In genomic region chr4:152663203-152664066, GRCh38 we compare ENCODE assay signal across 8 cellular contexts. TPM values are rescaled to one million over a fixed set of nuclear protein-coding genes. Genes with fewer than 3 reads are reported as not detected.
DNase-seq lines count a peak whose midpoint lies in the region; ATAC-seq and TF ChIP-seq lines count a peak whose summit lies in the region.

No MANE protein-coding gene starts in this region.

- CTCF ChIA-PET in activated B cell treated with CpG ODN at 0.5 μM for 24 hours (lab: Charles Lee), result interaction anchor here (1.1 to 3.1 kb wide), 5 partner anchors 13 to 72 kb away, joined by 3 to 19 read pairs (median 4); no protein-coding TSS in a partner anchor
- CTCF ChIA-PET in activated CD4-positive, alpha-beta T cell treated with anti-CD3 and anti-CD28 coated beads, Interleukin-2, amount 10 ng/mL, durations not matched to agents 7 days and 5 days (lab: Charles Lee), result no interaction called here

- peaks cover 22% of the 10 kb centered on the region for H3K36me3 Mint-ChIP-seq in activated B cell treated with CpG ODN at 0.5 μM for 24 hours (ENCODE audit: low read depth)
- peaks cover 39% of the 10 kb centered on the region for H3K36me3 Mint-ChIP-seq in activated CD4-positive, alpha-beta T cell treated with anti-CD3 and anti-CD28 coated beads, Interleukin-2, amount 10 ng/mL, durations not matched to agents 7 days and 5 days (ENCODE audit: low read depth)

- peak overlapping the region; percentile 93 for H3K27ac Mint-ChIP-seq in activated B cell treated with CpG ODN at 0.5 μM for 24 hours
- no peak overlapping the region for H3K27ac Mint-ChIP-seq in activated CD4-positive, alpha-beta T cell treated with anti-CD3 and anti-CD28 coated beads, Interleukin-2, amount 10 ng/mL, durations not matched to agents 7 days and 5 days

- intact Hi-C loops in activated B cell treated with CpG ODN at 0.5 μM for 24 hours (cut with micrococcal nuclease), result loop anchor here (1.0 kb wide), 4 partner anchors 13 to 116 kb away; partner anchors contain the start of genes ARFIP1 and TIGD4
- intact Hi-C loops in Right ventricle myocardium inferior (cut with DNase I), result no loop called here

- H3K27me3 Mint-ChIP-seq in activated B cell treated with CpG ODN at 0.5 μM for 24 hours, result no peaks in the 10 kb centered on the region
- no peaks in the 10 kb centered on the region for H3K27me3 Mint-ChIP-seq in activated CD4-positive, alpha-beta T cell treated with anti-CD3 and anti-CD28 coated beads, Interleukin-2, amount 10 ng/mL, durations not matched to agents 7 days and 5 days

- ATAC-seq in GM19324 (IDR thresholded peaks at IDR 0.05; ENCODE audit: low FRiP score, unreplicated experiment), result peak; percentile 56
- ATAC-seq in HG03175 (IDR thresholded peaks at IDR 0.05; ENCODE audit: unreplicated experiment), result peak; percentile 68
- ATAC-seq in activated B cell treated with CpG ODN at 0.5 μM for 24 hours (ENCODE audit: low read depth), result peak; percentile 73
- ATAC-seq in Right ventricle myocardium inferior, result no peak

- DNase-seq in AG09309 (ENCODE audit: low read depth), result peak; percentile 14
- DNase-seq in activated B cell treated with CpG ODN at 0.5 μM for 24 hours, result no peak
- DNase-seq in DMS79 (lab: John Stamatoyannopoulos, UW), result no peak
- DNase-seq in Right ventricle myocardium inferior (ENCODE audit: missing footprints), result no peak
- no peak for DNase-seq in activated CD4-positive, alpha-beta T cell treated with anti-CD3 and anti-CD28 coated beads, Interleukin-2, amount 10 ng/mL, durations not matched to agents 7 days and 5 days
- no peak for DNase-seq in HCEC 1CT

- peaks cover 7% of the 10 kb centered on the region for H3K9me3 Mint-ChIP-seq in activated B cell treated with CpG ODN at 0.5 μM for 24 hours
- peaks cover 23% of the 10 kb centered on the region for H3K9me3 Mint-ChIP-seq in activated CD4-positive, alpha-beta T cell treated with anti-CD3 and anti-CD28 coated beads, Interleukin-2, amount 10 ng/mL, durations not matched to agents 7 days and 5 days

- H3K4me3 Mint-ChIP-seq in activated B cell treated with CpG ODN at 0.5 μM for 24 hours, result peak overlapping the region; percentile 77
- no peak overlapping the region for H3K4me3 Mint-ChIP-seq in activated CD4-positive, alpha-beta T cell treated with anti-CD3 and anti-CD28 coated beads, Interleukin-2, amount 10 ng/mL, durations not matched to agents 7 days and 5 days

- POLR2A ChIA-PET in activated B cell treated with CpG ODN at 0.5 μM for 24 hours (lab: Charles Lee), result interaction anchor here (0.5 to 6.7 kb wide), 14 partner anchors 11 to 803 kb away, joined by 3 to 152 read pairs (median 5); partner anchors contain the start of genes FBXW7, TMEM131L and TMEM154
- POLR2A ChIA-PET in activated CD4-positive, alpha-beta T cell treated with anti-CD3 and anti-CD28 coated beads, Interleukin-2, amount 10 ng/mL, durations not matched to agents 7 days and 5 days (lab: Charles Lee), result no interaction called here

- H3K4me3 ChIP-seq in AG09309 (ENCODE audit: control insufficient read depth, low read depth, low read length), result no peak overlapping the region

- TF ChIP-seq CTCF in AG09309 (IDR thresholded peaks at IDR 0.05; ENCODE audit: control insufficient read depth, insufficient read depth, low read depth, low read length, missing control alignments), result no peak
- TF ChIP-seq CTCF in activated B cell treated with CpG ODN at 0.5 μM for 24 hours (IDR thresholded peaks at IDR 0.05), result no peak

- H3K4me1 Mint-ChIP-seq in activated B cell treated with CpG ODN at 0.5 μM for 24 hours, result peaks cover 94% of the 10 kb centered on the region
- peaks cover 31% of the 10 kb centered on the region for H3K4me1 Mint-ChIP-seq in activated CD4-positive, alpha-beta T cell treated with anti-CD3 and anti-CD28 coated beads, Interleukin-2, amount 10 ng/mL, durations not matched to agents 7 days and 5 days

RNA-seq across cellular contexts. Expression of gene TMEM154, which starts 16.4 kb away (rescaled TPM):
- total RNA-seq in activated B cell treated with CpG ODN at 0.5 μM for 24 hours (47.5 and 59.9 TPM in 2 replicates), Right ventricle myocardium inferior (3.2 TPM)
- 10 to 100 TPM; 28.4 to 38.1 TPM for total RNA-seq in activated CD4-positive, alpha-beta T cell treated with anti-CD3 and anti-CD28 coated beads, Interleukin-2, amount 10 ng/mL, durations not matched to agents 7 days and 5 days
